Comparison of ENCODE assay signal across 2 cellular contexts in the genomic region with DNA sequence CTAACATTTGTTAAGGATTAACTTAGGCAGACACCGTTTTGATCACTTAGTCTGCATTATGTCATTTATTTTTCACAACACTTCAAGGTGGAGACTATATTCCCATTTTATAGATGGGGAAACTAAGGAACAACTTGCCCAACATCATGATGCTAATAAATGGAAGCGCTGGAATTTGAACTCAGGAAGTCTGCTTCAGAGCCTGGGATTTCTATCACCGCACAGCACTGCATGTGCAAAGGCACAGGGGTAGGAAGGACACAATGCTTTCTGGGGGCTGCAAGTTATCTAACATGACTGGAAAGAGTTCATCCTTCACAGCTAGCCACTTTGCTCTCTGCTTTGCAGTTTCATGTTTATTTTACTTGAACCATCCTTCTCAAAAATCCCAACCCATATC.
TF ChIP-seq lines count a peak whose summit lies in the region.

No MANE protein-coding gene starts in this region.

TF ChIP-seq in HEK293, 187 proteins besides CTCF, POLR2A, EP300 and RAD21:
- TF ChIP-seq, protein P1, sequence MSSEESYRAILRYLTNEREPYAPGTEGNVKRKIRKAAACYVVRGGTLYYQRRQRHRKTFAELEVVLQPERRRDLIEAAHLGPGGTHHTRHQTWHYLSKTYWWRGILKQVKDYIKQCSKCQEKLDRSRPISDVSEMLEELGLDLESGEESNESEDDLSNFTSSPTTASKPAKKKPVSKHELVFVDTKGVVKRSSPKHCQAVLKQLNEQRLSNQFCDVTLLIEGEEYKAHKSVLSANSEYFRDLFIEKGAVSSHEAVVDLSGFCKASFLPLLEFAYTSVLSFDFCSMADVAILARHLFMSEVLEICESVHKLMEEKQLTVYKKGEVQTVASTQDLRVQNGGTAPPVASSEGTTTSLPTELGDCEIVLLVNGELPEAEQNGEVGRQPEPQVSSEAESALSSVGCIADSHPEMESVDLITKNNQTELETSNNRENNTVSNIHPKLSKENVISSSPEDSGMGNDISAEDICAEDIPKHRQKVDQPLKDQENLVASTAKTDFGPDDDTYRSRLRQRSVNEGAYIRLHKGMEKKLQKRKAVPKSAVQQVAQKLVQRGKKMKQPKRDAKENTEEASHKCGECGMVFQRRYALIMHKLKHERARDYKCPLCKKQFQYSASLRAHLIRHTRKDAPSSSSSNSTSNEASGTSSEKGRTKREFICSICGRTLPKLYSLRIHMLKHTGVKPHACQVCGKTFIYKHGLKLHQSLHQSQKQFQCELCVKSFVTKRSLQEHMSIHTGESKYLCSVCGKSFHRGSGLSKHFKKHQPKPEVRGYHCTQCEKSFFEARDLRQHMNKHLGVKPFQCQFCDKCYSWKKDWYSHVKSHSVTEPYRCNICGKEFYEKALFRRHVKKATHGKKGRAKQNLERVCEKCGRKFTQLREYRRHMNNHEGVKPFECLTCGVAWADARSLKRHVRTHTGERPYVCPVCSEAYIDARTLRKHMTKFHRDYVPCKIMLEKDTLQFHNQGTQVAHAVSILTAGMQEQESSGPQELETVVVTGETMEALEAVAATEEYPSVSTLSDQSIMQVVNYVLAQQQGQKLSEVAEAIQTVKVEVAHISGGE (tag by site-specific recombination; conservative IDR thresholded peaks at IDR 0.05; ENCODE audit: low read depth) = no peak
- TF ChIP-seq ZBTB17 (tag by site-specific recombination; IDR thresholded peaks at IDR 0.05) (no peak), ZNF623 (tag by site-specific recombination; IDR thresholded peaks at IDR 0.05) (peak; percentile 86)
TF ChIP-seq in HEK293: peak in this region for 1.

TF ChIP-seq in K562, 482 proteins besides CTCF, POLR2A, EP300 and RAD21:
- TF ChIP-seq RBM25 (IDR thresholded peaks at IDR 0.05; ENCODE audit: low read depth, low read length, severe bottlenecking) = peak; percentile 73
- TF ChIP-seq, protein P2, sequence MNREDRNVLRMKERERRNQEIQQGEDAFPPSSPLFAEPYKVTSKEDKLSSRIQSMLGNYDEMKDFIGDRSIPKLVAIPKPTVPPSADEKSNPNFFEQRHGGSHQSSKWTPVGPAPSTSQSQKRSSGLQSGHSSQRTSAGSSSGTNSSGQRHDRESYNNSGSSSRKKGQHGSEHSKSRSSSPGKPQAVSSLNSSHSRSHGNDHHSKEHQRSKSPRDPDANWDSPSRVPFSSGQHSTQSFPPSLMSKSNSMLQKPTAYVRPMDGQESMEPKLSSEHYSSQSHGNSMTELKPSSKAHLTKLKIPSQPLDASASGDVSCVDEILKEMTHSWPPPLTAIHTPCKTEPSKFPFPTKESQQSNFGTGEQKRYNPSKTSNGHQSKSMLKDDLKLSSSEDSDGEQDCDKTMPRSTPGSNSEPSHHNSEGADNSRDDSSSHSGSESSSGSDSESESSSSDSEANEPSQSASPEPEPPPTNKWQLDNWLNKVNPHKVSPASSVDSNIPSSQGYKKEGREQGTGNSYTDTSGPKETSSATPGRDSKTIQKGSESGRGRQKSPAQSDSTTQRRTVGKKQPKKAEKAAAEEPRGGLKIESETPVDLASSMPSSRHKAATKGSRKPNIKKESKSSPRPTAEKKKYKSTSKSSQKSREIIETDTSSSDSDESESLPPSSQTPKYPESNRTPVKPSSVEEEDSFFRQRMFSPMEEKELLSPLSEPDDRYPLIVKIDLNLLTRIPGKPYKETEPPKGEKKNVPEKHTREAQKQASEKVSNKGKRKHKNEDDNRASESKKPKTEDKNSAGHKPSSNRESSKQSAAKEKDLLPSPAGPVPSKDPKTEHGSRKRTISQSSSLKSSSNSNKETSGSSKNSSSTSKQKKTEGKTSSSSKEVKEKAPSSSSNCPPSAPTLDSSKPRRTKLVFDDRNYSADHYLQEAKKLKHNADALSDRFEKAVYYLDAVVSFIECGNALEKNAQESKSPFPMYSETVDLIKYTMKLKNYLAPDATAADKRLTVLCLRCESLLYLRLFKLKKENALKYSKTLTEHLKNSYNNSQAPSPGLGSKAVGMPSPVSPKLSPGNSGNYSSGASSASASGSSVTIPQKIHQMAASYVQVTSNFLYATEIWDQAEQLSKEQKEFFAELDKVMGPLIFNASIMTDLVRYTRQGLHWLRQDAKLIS (CRISPR knock-in tag; IDR thresholded peaks at IDR 0.05) = no peak
TF ChIP-seq in K562: peak in this region for 1.
